Comparison of ENCODE assay signal across 10 cellular contexts in genomic region chr5:93587919-93588585, GRCh38. TPM values are rescaled to one million over a fixed set of nuclear protein-coding genes. Genes with fewer than 3 reads are reported as not detected.
DNase-seq lines count a peak whose midpoint lies in the region; ATAC-seq, FAIRE-seq and TF ChIP-seq lines count a peak whose summit lies in the region.
"Had no signal": no experiment of that assay in that cellular context is flagged by ENCODE, and none has a peak within 500 bp of the region (broad histone marks: within the 10 kb centered on the region; RNA-seq: fewer than 3 reads in every experiment).

No MANE protein-coding gene starts in this region.

- H3K4me3 Mint-ChIP-seq in IgD-negative memory B cell = peak overlapping the region in 2 of 4 donors; percentile 49 to 72
- no peak overlapping the region for H3K4me3 Mint-ChIP-seq in astrocyte (ENCODE audit: unreplicated experiment)

- peak overlapping the region; percentile 91 for H3K4me2 ChIP-seq in astrocyte (ENCODE audit: low read length)

- peak overlapping the region; percentile 20 for H2AFZ ChIP-seq in astrocyte (ENCODE audit: low read depth, low read length)

- H3K27me3 Mint-ChIP-seq in IgD-negative memory B cell (peaks cover 56% of the 10 kb centered on the region), astrocyte (ENCODE audit: low read depth, unreplicated experiment) (peaks cover 70% of the 10 kb centered on the region)

- H3K36me3 Mint-ChIP-seq in IgD-negative memory B cell (peaks cover 3% of the 10 kb centered on the region), astrocyte (ENCODE audit: low read depth, unreplicated experiment) (peaks cover 11% of the 10 kb centered on the region)

- H3K9me3 ChIP-seq in astrocyte (ENCODE audit: insufficient read depth, low read depth, low read length) (no peaks in the 10 kb centered on the region), kidney (ENCODE audit: control insufficient read depth in 1 of 2, low read length in 2 of 2) (no peaks in the 10 kb centered on the region)
- H3K9me3 ChIP-seq: MG63 had no signal

- H3K27ac Mint-ChIP-seq in IgD-negative memory B cell (peak overlapping the region; percentile 88 to 96 (median 90)), astrocyte (ENCODE audit: unreplicated experiment) (no peak overlapping the region)

- peak overlapping the region; percentile 75 for H3K27ac ChIP-seq in astrocyte (ENCODE audit: low read depth, low read length)
- peak overlapping the region; percentile 74 to 76 for H3K27ac ChIP-seq in kidney (ENCODE audit: low read depth in 2 of 2, low read length in 2 of 2)
- H3K27ac ChIP-seq: WERI-Rb-1 had no signal

- H4K20me1 ChIP-seq in astrocyte (ENCODE audit: insufficient read depth, low read length) = peaks cover 48% of the 10 kb centered on the region

- H3K36me3 ChIP-seq in astrocyte (ENCODE audit: insufficient read depth, low read length) (peaks cover 12% of the 10 kb centered on the region), kidney (ENCODE audit: control insufficient read depth in 1 of 2, insufficient read depth in 2 of 2, low read length in 2 of 2) (no peaks in the 10 kb centered on the region)
- H3K36me3 ChIP-seq: WERI-Rb-1 had no signal

- peaks cover 92% of the 10 kb centered on the region for H3K79me2 ChIP-seq in astrocyte (ENCODE audit: insufficient read depth, low read length)

- ATAC-seq in GM21528 (IDR thresholded peaks at IDR 0.05; ENCODE audit: low FRiP score, unreplicated experiment) (no peak), GM19455 (IDR thresholded peaks at IDR 0.05; ENCODE audit: unreplicated experiment) (no peak)

- FAIRE-seq in astrocyte (lab: Jason Lieb, UNC) (no peak), kidney (lab: Jason Lieb, UNC) (no peak), GM19239 (lab: Jason Lieb, UNC) (no peak)
- FAIRE-seq: bronchial epithelial cell had no signal

- H3K9ac ChIP-seq in astrocyte (ENCODE audit: low read length) = peak overlapping the region; percentile 97
- peak overlapping the region; percentile 29 to 87 for H3K9ac ChIP-seq in kidney (ENCODE audit: low read length in 2 of 2)

- TF ChIP-seq CTCF in astrocyte (IDR thresholded peaks at IDR 0.05; ENCODE audit: insufficient read depth, low read depth, low read length) (no peak), kidney (IDR thresholded peaks at IDR 0.05; ENCODE audit: borderline replicate concordance, extremely low read depth, insufficient read depth) (no peak)

- H3K27me3 ChIP-seq in astrocyte (ENCODE audit: insufficient read depth, low read length) = no peaks in the 10 kb centered on the region
- H3K27me3 ChIP-seq: MG63 had no signal

- H3K9me3 Mint-ChIP-seq in IgD-negative memory B cell (peaks cover 0 to 18% (median 2%) of the 10 kb centered on the region in 3 donors), astrocyte (ENCODE audit: unreplicated experiment) (peaks cover 12% of the 10 kb centered on the region)

- H3K4me3 ChIP-seq in astrocyte (ENCODE audit: insufficient read depth, low read depth, low read length) = peak overlapping the region; percentile 93
- H3K4me3 ChIP-seq in kidney (ENCODE audit: low read length in 2 of 2) = peak overlapping the region; percentile 64 to 76

- no peak for DNase-seq in astrocyte (ENCODE audit: low read depth)
- peak; percentile 60 for DNase-seq in kidney
- peak; percentile 26 for DNase-seq in stimulated activated CD8-positive, alpha-beta memory T cell treated with anti-CD3 and anti-CD28 coated beads, Interleukin-4, amount 100 ng/mL, for 48 hours
- DNase-seq in GM19239 (ENCODE audit: insufficient read length, low spot score) = no peak
- DNase-seq: MG63, WERI-Rb-1 had no signal

- H3K4me1 Mint-ChIP-seq in IgD-negative memory B cell (peaks cover 8 to 17% (median 10%) of the 10 kb centered on the region in 3 donors), astrocyte (ENCODE audit: low read depth, unreplicated experiment) (peaks cover 10% of the 10 kb centered on the region)

- intact Hi-C loops in kidney (cut with DNase I) = no loop called here

- peaks cover 41% of the 10 kb centered on the region for H3K4me1 ChIP-seq in astrocyte (ENCODE audit: insufficient read depth, low read length)
- H3K4me1 ChIP-seq in kidney (ENCODE audit: control insufficient read depth in 1 of 2, insufficient read depth in 1 of 2, low read depth in 1 of 2, low read length in 2 of 2) = peaks cover 5 to 14% of the 10 kb centered on the region in 2 donors

RNA-seq across cellular contexts. Expression of gene NR2F1, which starts 5.0 kb away (rescaled TPM):
- polyA plus RNA-seq in IgD-negative memory B cell (not detected), kidney (ENCODE audit: insufficient read depth, low read depth, low replicate concordance) (22.8 TPM)
- total RNA-seq in astrocyte (4.3 and 5.1 TPM in 2 replicates), kidney (49.5 TPM)

RNA-seq across cellular contexts. Expression of gene NR2F1-AS1, which starts 7.0 kb away (rescaled TPM):
- polyA plus RNA-seq in IgD-negative memory B cell (not detected), kidney (ENCODE audit: insufficient read depth, low read depth, low replicate concordance) (16.0 TPM)
- total RNA-seq in astrocyte (6.9 and 7.3 TPM in 2 replicates), kidney (13.0 TPM)

Comparison
In these comparisons a context has a peak if more than half of its experiments do, and no peak if none do; other contexts are left out.
1. DNase-seq: peak in kidney (single experiment) and stimulated activated CD8-positive, alpha-beta memory T cell treated with anti-CD3 and anti-CD28 coated beads, Interleukin-4, amount 100 ng/mL, for 48 hours (single experiment); none in astrocyte (single experiment) and GM19239 (single experiment).